Comparison of ENCODE assay signal across 13 cellular contexts in genomic region chr1:6420594-6421042, GRCh38. TPM values are rescaled to one million over a fixed set of nuclear protein-coding genes. Genes with fewer than 3 reads are reported as not detected.
DNase-seq lines count a peak whose midpoint lies in the region; ATAC-seq lines count a peak whose summit lies in the region.
"Had no signal": no experiment of that assay in that cellular context is flagged by ENCODE, and none has a peak within 500 bp of the region (broad histone marks: within the 10 kb centered on the region; RNA-seq: fewer than 3 reads in every experiment).

No MANE protein-coding gene starts in this region.

- no peaks in the 10 kb centered on the region for H3K36me3 ChIP-seq in CD4-positive, CD25-positive, alpha-beta regulatory T cell (ENCODE audit: control insufficient read depth, insufficient read depth, low read length)
- no peaks in the 10 kb centered on the region for H3K36me3 ChIP-seq in mucosa of rectum (ENCODE audit: control insufficient read depth in 2 of 2, insufficient read depth in 2 of 2, low read length in 2 of 2)
- H3K36me3 ChIP-seq: ascending aorta had no signal

- no peak for DNase-seq in CD4-positive, CD25-positive, alpha-beta regulatory T cell
- DNase-seq in NCI-H526 treated with DMSO at 0.1 percent for 48 hours (lab: John Stamatoyannopoulos, UW), result peak; percentile 45
- no peak for DNase-seq in effector memory CD8-positive, alpha-beta T cell
- no peak for DNase-seq in NCI-H2107 treated with DMSO at 0.1 percent for 48 hours (lab: John Stamatoyannopoulos, UW; ENCODE audit: unreplicated experiment)
- DNase-seq in HT-29 (ENCODE audit: low spot score), result no peak
- no peak for DNase-seq in kidney glomerular epithelial cell (lab: John Stamatoyannopoulos, UW)
- DNase-seq: activated CD8-positive, alpha-beta memory T cell treated with anti-CD3 and anti-CD28 coated beads for 24 hours; CD8-positive, alpha-beta T cell; NCI-H446 treated with DMSO at 0.1 percent for 48 hours had no signal

- peaks cover 0 to 14% (median 0%) of the 10 kb centered on the region in 4 donors for H3K4me1 Mint-ChIP-seq in CD4-positive, CD25-positive, alpha-beta regulatory T cell
- H3K4me1 Mint-ChIP-seq in effector memory CD8-positive, alpha-beta T cell (ENCODE audit: low read depth in 2 of 2), result peaks cover 10 to 15% of the 10 kb centered on the region in 2 donors

- H3K4me3 Mint-ChIP-seq in CD4-positive, CD25-positive, alpha-beta regulatory T cell, result peak overlapping the region in 3 of 4 donors; percentile 17 to 65 (median 24)
- H3K4me3 Mint-ChIP-seq in effector memory CD8-positive, alpha-beta T cell, result peak overlapping the region; percentile 37 to 73

- H3K27ac Mint-ChIP-seq in CD4-positive, CD25-positive, alpha-beta regulatory T cell, result no peak overlapping the region
- no peak overlapping the region for H3K27ac Mint-ChIP-seq in effector memory CD8-positive, alpha-beta T cell
- H3K27ac Mint-ChIP-seq: CD8-positive, alpha-beta T cell had no signal

- H3K4me1 ChIP-seq in CD4-positive, CD25-positive, alpha-beta regulatory T cell (ENCODE audit: control insufficient read depth, insufficient read depth, low read length, poor library complexity, severe bottlenecking), result peaks cover 43% of the 10 kb centered on the region
- H3K4me1 ChIP-seq in mucosa of rectum (ENCODE audit: control insufficient read depth in 2 of 2, insufficient read depth in 2 of 2, low read length in 2 of 2), result peaks cover 41 to 49% of the 10 kb centered on the region in 2 donors

- no peaks in the 10 kb centered on the region for H3K9me3 ChIP-seq in CD4-positive, CD25-positive, alpha-beta regulatory T cell (ENCODE audit: control insufficient read depth in 2 of 2, low read length in 2 of 2)
- no peaks in the 10 kb centered on the region for H3K9me3 ChIP-seq in mucosa of rectum (ENCODE audit: control insufficient read depth in 2 of 2, low read length in 2 of 2)
- H3K9me3 ChIP-seq: ascending aorta had no signal

- H3K27me3 Mint-ChIP-seq in CD4-positive, CD25-positive, alpha-beta regulatory T cell, result peaks cover 67% of the 10 kb centered on the region
- H3K27me3 Mint-ChIP-seq in effector memory CD8-positive, alpha-beta T cell, result peaks cover 53 to 86% of the 10 kb centered on the region in 2 donors

- peak overlapping the region in 1 of 2 donors; percentile 56 for H3K9ac ChIP-seq in mucosa of rectum (ENCODE audit: low read depth in 1 of 2, low read length in 2 of 2)
- H3K9ac ChIP-seq: KMS-11 had no signal

- no peaks in the 10 kb centered on the region for H3K36me3 Mint-ChIP-seq in CD4-positive, CD25-positive, alpha-beta regulatory T cell
- H3K36me3 Mint-ChIP-seq in effector memory CD8-positive, alpha-beta T cell (ENCODE audit: insufficient read depth), result peaks cover 10% of the 10 kb centered on the region
- H3K36me3 Mint-ChIP-seq: CD8-positive, alpha-beta T cell had no signal

- H3K4me3 ChIP-seq in CD4-positive, CD25-positive, alpha-beta regulatory T cell (ENCODE audit: low read depth, low read length), result no peak overlapping the region
- peak overlapping the region; percentile 50 to 54 for H3K4me3 ChIP-seq in mucosa of rectum (ENCODE audit: low read length in 2 of 2)

- peaks cover 28% of the 10 kb centered on the region for H3K27me3 ChIP-seq in CD4-positive, CD25-positive, alpha-beta regulatory T cell (ENCODE audit: control insufficient read depth, insufficient read depth, low read length)
- H3K27me3 ChIP-seq in mucosa of rectum (ENCODE audit: control insufficient read depth in 2 of 2, insufficient read depth in 2 of 2, low read length in 2 of 2), result peaks cover 26 to 40% of the 10 kb centered on the region in 2 donors

- H3K9me3 Mint-ChIP-seq in CD4-positive, CD25-positive, alpha-beta regulatory T cell, result no peaks in the 10 kb centered on the region
- H3K9me3 Mint-ChIP-seq in effector memory CD8-positive, alpha-beta T cell, result no peaks in the 10 kb centered on the region
- H3K9me3 Mint-ChIP-seq: CD8-positive, alpha-beta T cell had no signal

- no peak for ATAC-seq in CD4-positive, CD25-positive, alpha-beta regulatory T cell (ENCODE audit: low read depth in 2 of 2)
- ATAC-seq in effector memory CD8-positive, alpha-beta T cell (replicated peaks), result no peak
- ATAC-seq in HG03460 (IDR thresholded peaks at IDR 0.05; ENCODE audit: unreplicated experiment), result no peak
- ATAC-seq: CD8-positive, alpha-beta T cell had no signal

- H3K27ac ChIP-seq in CD4-positive, CD25-positive, alpha-beta regulatory T cell (ENCODE audit: insufficient read depth, low read length, poor library complexity, severe bottlenecking), result no peak overlapping the region
- H3K27ac ChIP-seq in mucosa of rectum (ENCODE audit: low read depth in 2 of 2, low read length in 2 of 2), result peak overlapping the region; percentile 59 to 63
- H3K27ac ChIP-seq: ascending aorta, KMS-11 had no signal

RNA-seq across cellular contexts. Expression of gene HES2, which starts 0.9 kb away (rescaled TPM):
- not detected for total RNA-seq in CD4-positive, CD25-positive, alpha-beta regulatory T cell
- not detected for polyA plus RNA-seq in CD4-positive, CD25-positive, alpha-beta regulatory T cell
- 0.16 TPM in 1 of 2 replicates, not detected in the other for total RNA-seq in HT-29 (2014; rRNA removed; shearing (Covaris generic))
- total RNA-seq: ascending aorta; CD8-positive, alpha-beta T cell had no signal

RNA-seq across cellular contexts. Expression of gene ESPN, which starts 4.0 kb away (rescaled TPM):
- total RNA-seq in CD4-positive, CD25-positive, alpha-beta regulatory T cell, result 3.7 TPM
- polyA plus RNA-seq in CD4-positive, CD25-positive, alpha-beta regulatory T cell, result under 1 TPM; 0.22 to 0.25 (median 0.22) TPM
- total RNA-seq in HT-29 (2014; rRNA removed; shearing (Covaris generic)), result 1.9 and 5.2 TPM in 2 replicates

RNA-seq across cellular contexts. Expression of gene ACOT7, which starts 27.1 kb away (rescaled TPM):
- total RNA-seq in CD4-positive, CD25-positive, alpha-beta regulatory T cell, result 9.6 TPM
- polyA plus RNA-seq in CD4-positive, CD25-positive, alpha-beta regulatory T cell, result 10 to 100 TPM in 2 of 4 donors, 1 to 10 TPM in 2; 9.3 to 13.6 (median 9.9) TPM
- 31.7 and 33.9 TPM in 2 replicates for total RNA-seq in HT-29 (2014; rRNA removed; shearing (Covaris generic))

RNA-seq across cellular contexts. Expression of gene TNFRSF25, which starts 45.4 kb away (rescaled TPM):
- 258 TPM for total RNA-seq in CD4-positive, CD25-positive, alpha-beta regulatory T cell
- 10 to 100 TPM; 23.3 to 32.8 (median 31.0) TPM for polyA plus RNA-seq in CD4-positive, CD25-positive, alpha-beta regulatory T cell
- total RNA-seq in HT-29 (2014; rRNA removed; shearing (Covaris generic)), result 9.7 and 15.0 TPM in 2 replicates
